9 cellular contexts compared by ENCODE assay signal in the genomic region with DNA sequence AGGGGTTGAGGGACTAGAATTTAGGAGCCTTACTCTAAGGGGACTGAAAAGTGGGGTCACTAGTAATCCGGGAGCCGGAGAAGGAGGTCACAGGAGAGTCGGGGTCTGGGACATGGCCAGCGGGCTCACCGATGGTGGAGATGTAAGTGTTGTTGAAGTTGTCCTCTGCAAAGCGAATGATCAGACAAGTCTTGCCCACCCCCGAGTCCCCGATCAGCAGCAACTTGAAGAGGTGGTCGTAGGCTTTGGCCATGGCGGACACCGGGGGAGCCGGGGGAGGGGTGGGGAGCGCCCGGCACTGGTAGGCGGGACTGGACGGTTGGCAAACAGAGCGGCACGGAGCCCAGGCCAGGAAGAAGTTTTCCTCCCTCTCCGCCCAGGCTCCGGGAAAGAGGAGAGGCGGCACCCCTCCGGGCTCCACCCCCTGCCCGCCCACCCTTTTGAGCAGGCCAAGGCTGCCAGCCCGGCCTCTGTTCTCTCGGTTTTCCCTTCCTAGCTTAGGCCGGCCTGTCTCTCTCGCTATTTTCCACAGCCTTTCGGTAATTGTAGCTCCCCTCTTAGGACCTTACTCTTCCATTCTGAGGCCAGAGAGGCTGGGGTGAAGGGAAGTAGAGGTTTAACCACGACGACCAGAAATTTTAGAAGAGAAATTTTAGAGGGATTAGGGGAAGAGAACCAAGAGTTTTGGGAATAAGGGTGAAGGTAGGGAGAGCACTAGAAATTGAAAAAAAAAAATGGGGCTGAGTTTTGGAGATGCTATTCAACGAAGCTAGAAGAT. TPM values are rescaled to one million over a fixed set of nuclear protein-coding genes. Genes with fewer than 3 reads are reported as not detected.
DNase-seq lines count a peak whose midpoint lies in the region; FAIRE-seq and TF ChIP-seq lines count a peak whose summit lies in the region.
"Had no signal": no experiment of that assay in that cellular context is flagged by ENCODE, and none has a peak within 500 bp of the region (broad histone marks: within the 10 kb centered on the region; RNA-seq: fewer than 3 reads in every experiment).

Gene RAB13, minus strand, starts transcription at position 356 of the 778 bp plus-strand sequence. Its CDS starts 103 bp downstream, at position 253.

- H3K4me3 ChIP-seq in SK-N-SH (ENCODE audit: low read depth in 2 of 2, low read length in 1 of 2) (peak within 1 kb of the TSS; percentile 81 to 90), H1 (ENCODE audit: extremely low read depth in 1 of 4, insufficient read depth in 2 of 4, low read depth in 3 of 4, low read length in 4 of 4) (peak within 1 kb of the TSS; percentile 83 to 93 (median 90)), lower leg skin (ENCODE audit: low read depth, poor library complexity, severe bottlenecking) (peak within 1 kb of the TSS; percentile 40), subcutaneous abdominal adipose tissue (ENCODE audit: low read depth in 1 of 5, low read length in 5 of 5) (peak within 1 kb of the TSS; percentile 74 to 93 (median 80))

- peak within 1 kb of the TSS; percentile 70 for H3K56ac ChIP-seq in H1 (replicated peaks; ENCODE audit: insufficient read length, low read depth, low read length)

- POLR2A ChIA-PET in SK-N-SH (lab: Yijun Ruan, JAX) = interaction anchor here (0.7 to 2.7 kb wide), 6 partner anchors 9 to 211 kb away, joined by 3 to 17 read pairs (median 6); partner anchors contain the start of genes CREB3L4, CRTC2, JTB and SLC27A3
- POLR2A ChIA-PET in H1 (lab: Charles Lee; ENCODE audit: partially characterized antibody) = interaction anchor here (0.9 to 13.2 kb wide), 16 partner anchors 9 to 211 kb away, joined by 3 to 454 read pairs (median 4); partner anchors contain the start of genes CREB3L4, CRTC2, DENND4B and JTB

- H3F3A ChIP-seq in SK-N-SH (replicated peaks; ENCODE audit: insufficient read depth) = peaks cover 19% of the 10 kb centered on the region

- no peaks in the 10 kb centered on the region for H3K9me2 ChIP-seq in SK-N-SH

- H3K14ac ChIP-seq in H1 (ENCODE audit: insufficient read length) = no peak within 1 kb of the TSS

- peak within 1 kb of the TSS; percentile 64 for H3K18ac ChIP-seq in H1 (ENCODE audit: extremely low read depth, low read length)

- peak within 1 kb of the TSS; percentile 90 for H2AFZ ChIP-seq in SK-N-SH (ENCODE audit: low read depth)
- H2AFZ ChIP-seq in H1 (ENCODE audit: low read length) = peak within 1 kb of the TSS; percentile 81

- peak within 1 kb of the TSS; percentile 38 for H4K91ac ChIP-seq in H1 (replicated peaks; ENCODE audit: insufficient read length, low read length)

- H3K27ac ChIP-seq in SK-N-SH (ENCODE audit: low read depth in 2 of 2, low read length in 1 of 2) = peak within 1 kb of the TSS; percentile 86 to 94
- peak within 1 kb of the TSS; percentile 74 for H3K27ac ChIP-seq in H1 (ENCODE audit: low read depth, low read length)
- H3K27ac ChIP-seq in subcutaneous abdominal adipose tissue (ENCODE audit: low read depth, low read length) = peak within 1 kb of the TSS; percentile 91

- TF ChIP-seq POLR2A in H1 (IDR thresholded peaks at IDR 0.05; ENCODE audit: control extremely low read depth in 1 of 2, low read depth in 2 of 2, low read length in 2 of 2) (peak in 1 of 2 experiments; percentile 53), lower leg skin (IDR thresholded peaks at IDR 0.05) (no peak)

- H2BK120ac ChIP-seq in H1 (replicated peaks; ENCODE audit: low read depth, low read length) = no peak within 1 kb of the TSS

- no peak for TF ChIP-seq CTCF in SK-N-SH (IDR thresholded peaks at IDR 0.05)
- TF ChIP-seq CTCF in H1 (IDR thresholded peaks at IDR 0.05; ENCODE audit: control extremely low read depth in 1 of 3, insufficient read depth in 1 of 3, low read depth in 1 of 3, low read length in 3 of 3) = no peak
- peak in 1 of 3 donors; percentile 11 for TF ChIP-seq CTCF in lower leg skin (IDR thresholded peaks at IDR 0.05)

- H3K36me3 ChIP-seq in SK-N-SH (replicated peaks in 1 of 2; ENCODE audit: control insufficient read depth in 1 of 2, insufficient read depth in 2 of 2, low read length in 1 of 2) (peaks cover 11 to 25% of the 10 kb centered on the region in 2 experiments), H1 (ENCODE audit: control insufficient read depth in 2 of 4, insufficient read depth in 4 of 4, low read length in 3 of 4) (peaks cover 5 to 30% (median 22%) of the 10 kb centered on the region in 4 experiments; a peak in 7 of 8 replicates), subcutaneous abdominal adipose tissue (ENCODE audit: control insufficient read depth in 5 of 5, insufficient read depth in 5 of 5, low read length in 5 of 5) (peaks cover 0 to 15% (median 9%) of the 10 kb centered on the region in 5 donors)

- WGBS in SK-N-SH (ENCODE audit: low lambda C conversion rate) = 3% methylated on average over 27 of the region's 31 CpGs
- 5% methylated on average over 22 of the region's 31 CpGs; no CpG with 5 or more reads in 1 of the 2 experiments for WGBS in H1 (ENCODE audit: extremely low coverage in 1 of 2, insufficient coverage in 1 of 2, insufficient read length in 1 of 2, insufficient replicate concordance in 2 of 2, low coverage in 1 of 2, low lambda C conversion rate in 2 of 2, missing lambda C conversion rate in 1 of 2), 2 experiments
- WGBS in lower leg skin, 2 donors = 2 to 4% methylated on average over 28 to 31 of the region's 31 CpGs

- peak within 1 kb of the TSS; percentile 92 for H4K5ac ChIP-seq in H1 (ENCODE audit: insufficient read length, low read depth, low read length)

- H2BK15ac ChIP-seq in H1 (ENCODE audit: low read length) = peak within 1 kb of the TSS; percentile 81; the same call in 1 of the 2 replicates

- H4K8ac ChIP-seq in H1 (ENCODE audit: extremely low read depth, insufficient read depth, low read length) = no peak within 1 kb of the TSS

- TF ChIP-seq RAD21 in SK-N-SH (IDR thresholded peaks at IDR 0.05; ENCODE audit: low read length) (no peak), H1 (IDR thresholded peaks at IDR 0.05 in 1 of 2, conservative IDR thresholded peaks at IDR 0.05 in 1 of 2; ENCODE audit: low read depth in 2 of 2, low read length in 2 of 2) (no peak)

- TF ChIP-seq EP300 in SK-N-SH (IDR thresholded peaks at IDR 0.05; ENCODE audit: borderline replicate concordance in 1 of 2, low read depth in 1 of 2, low read length in 1 of 2) (no peak), H1 (IDR thresholded peaks at IDR 0.05; ENCODE audit: borderline replicate concordance in 1 of 2, low read depth in 2 of 2, low read length in 2 of 2) (no peak)

- no peaks in the 10 kb centered on the region for H4K20me1 ChIP-seq in SK-N-SH (ENCODE audit: insufficient read depth)
- peaks cover 0 to 4% of the 10 kb centered on the region in 2 experiments for H4K20me1 ChIP-seq in H1 (replicated peaks in 1 of 2; ENCODE audit: control insufficient read depth in 1 of 2, insufficient read depth in 2 of 2, low read length in 2 of 2)

- no peaks in the 10 kb centered on the region for H3K9me3 ChIP-seq in SK-N-SH
- no peaks in the 10 kb centered on the region for H3K9me3 ChIP-seq in H1 (ENCODE audit: insufficient read depth in 2 of 2, low read depth in 1 of 2, low read length in 1 of 2)
- no peaks in the 10 kb centered on the region for H3K9me3 ChIP-seq in subcutaneous abdominal adipose tissue (ENCODE audit: control insufficient read depth in 5 of 5, low read length in 5 of 5)

- H3K23ac ChIP-seq in H1 (ENCODE audit: insufficient read length) = no peak within 1 kb of the TSS

- H3K4me1 ChIP-seq in SK-N-SH (ENCODE audit: control insufficient read depth in 1 of 2, insufficient read depth in 2 of 2, low read depth in 1 of 2, low read length in 1 of 2) = peaks cover 15 to 16% of the 10 kb centered on the region in 2 experiments
- H3K4me1 ChIP-seq in H1 (replicated peaks in 1 of 4; ENCODE audit: control insufficient read depth in 3 of 4, insufficient read depth in 4 of 4, low read length in 3 of 4) = peaks cover 0 to 10% (median 9%) of the 10 kb centered on the region in 4 experiments; a peak in 5 of 7 replicates
- peaks cover 6 to 34% (median 27%) of the 10 kb centered on the region in 5 donors for H3K4me1 ChIP-seq in subcutaneous abdominal adipose tissue (ENCODE audit: control insufficient read depth in 5 of 5, insufficient read depth in 5 of 5, low read length in 5 of 5)

- H2BK12ac ChIP-seq in H1 (ENCODE audit: low read depth, low read length) = 0 out of 2 replicates have a peak within 1 kb of the TSS, but pooled peaks have one; percentile 5

- H3K79me1 ChIP-seq in H1 (ENCODE audit: low read depth, low read length) = 0 out of 2 replicates have a peak, but pooled peaks cover 3% of the 10 kb centered on the region

- no peak for FAIRE-seq in H1 (lab: Jason Lieb, UNC)
- FAIRE-seq: islet of Langerhans had no signal

- intact Hi-C loops in lower leg skin (cut with DNase I; ENCODE audit: low total_unique reads) = loop anchor here (2.0 to 10.0 kb wide), 3 partner anchors 39 to 471 kb away; partner anchors contain the start of gene DENND4B

- H3K27me3 ChIP-seq in SK-N-SH (ENCODE audit: insufficient read depth) (no peaks in the 10 kb centered on the region), H1 (replicated peaks in 1 of 4; ENCODE audit: control insufficient read depth in 3 of 4, extremely low read depth in 1 of 4, insufficient read depth in 3 of 4, low read length in 3 of 4) (no peaks in the 10 kb centered on the region), subcutaneous abdominal adipose tissue (ENCODE audit: control insufficient read depth in 5 of 5, insufficient read depth in 4 of 5, low read length in 5 of 5) (no peaks in the 10 kb centered on the region)

- H3K9ac ChIP-seq in SK-N-SH (peak within 1 kb of the TSS; percentile 86), H1 (replicated peaks in 1 of 4; ENCODE audit: extremely low read depth in 1 of 4, low read depth in 3 of 4, low read length in 3 of 4) (peak within 1 kb of the TSS; percentile 61 to 90 (median 80)), subcutaneous abdominal adipose tissue (ENCODE audit: low read length in 5 of 5) (peak within 1 kb of the TSS; percentile 22 to 93 (median 90))

- DNase-seq in Daoy (ENCODE audit: low read depth) = peak; percentile 94
- peak; percentile 92 for DNase-seq in LoVo (ENCODE audit: low spot score)
- peak; percentile 92 for DNase-seq in SK-N-SH
- peak in 1 of 2 experiments; percentile 86 for DNase-seq in H1 (ENCODE audit: low read depth in 1 of 2, low spot score in 2 of 2)
- DNase-seq in lower leg skin (ENCODE audit: low spot score in 2 of 2) = peak; percentile 84 to 97
- DNase-seq in central memory CD4-positive, alpha-beta T cell = no peak
- DNase-seq in GDM1 (lab: John Stamatoyannopoulos, UW) = no peak

- no peak within 1 kb of the TSS for H2BK20ac ChIP-seq in H1 (ENCODE audit: low read length)

- H3K79me2 ChIP-seq in SK-N-SH (ENCODE audit: insufficient read depth) (peaks cover 31% of the 10 kb centered on the region), H1 (ENCODE audit: control insufficient read depth in 1 of 2, insufficient read depth in 2 of 2, low read length in 2 of 2) (peaks cover 0 to 25% of the 10 kb centered on the region in 2 experiments; a peak in 3 of 4 replicates)

- peak within 1 kb of the TSS; percentile 99 for H3K4me2 ChIP-seq in SK-N-SH
- H3K4me2 ChIP-seq in H1 (ENCODE audit: insufficient read depth in 1 of 2, low read depth in 2 of 2, low read length in 2 of 2) = peak within 1 kb of the TSS; percentile 96 to 100

- no peak within 1 kb of the TSS for H2AK5ac ChIP-seq in H1 (ENCODE audit: low read depth, low read length)

- H3K4ac ChIP-seq in H1 (replicated peaks; ENCODE audit: insufficient read length, low read depth, low read length) = peak within 1 kb of the TSS; percentile 85

- H2BK5ac ChIP-seq in H1 (ENCODE audit: low read depth, low read length) = peak within 1 kb of the TSS; percentile 60

- CTCF ChIA-PET in SK-N-SH (lab: Yijun Ruan, JAX) = interaction anchor here (0.6 to 4.9 kb wide), 45 partner anchors 11 to 470 kb away, joined by 3 to 68 read pairs (median 6); partner anchors contain the start of genes CHTOP, CREB3L4, CRTC2 and DENND4B
- CTCF ChIA-PET in H1 (lab: Charles Lee; ENCODE audit: partially characterized antibody) = interaction anchor here (0.6 to 3.9 kb wide), 35 partner anchors 8 to 357 kb away, joined by 3 to 31 read pairs (median 4); partner anchors contain the start of genes CREB3L4, DENND4B, GATAD2B and JTB

- peaks cover 11% of the 10 kb centered on the region for H3K23me2 ChIP-seq in H1 (ENCODE audit: low read depth, low read length)

RNA-seq across cellular contexts. Expression of gene RAB13, which starts in this region (rescaled TPM):
- 56.3 and 59.5 TPM in 2 replicates for total RNA-seq in Daoy (2014; rRNA removed; shearing (Covaris generic))
- polyA plus RNA-seq in SK-N-SH (2012; rRNA removed) (156 and 164 TPM in 2 replicates), H1 (2011; rRNA removed) (65.7 and 70.5 TPM in 2 replicates)
- polyA plus RNA-seq in SK-N-SH (2012; cell fraction: cytosol; rRNA removed) = 226 and 274 TPM in 2 replicates
- 20.4 and 29.1 TPM in 2 replicates for polyA plus RNA-seq in SK-N-SH (2012; cell fraction: nucleus; rRNA removed)
- total RNA-seq in H1 (2021; fragmentation: NEBNext Ultra II Directional; extraction: Animal tissue kit (Norgen Biotek cat#: 25700)) = 157 TPM in 2 replicates
- 138 TPM for polyA plus RNA-seq in H1 (2011; cell fraction: cytosol; rRNA removed)
- polyA plus RNA-seq in H1 (2011; cell fraction: nucleus; rRNA removed) = 35.3 TPM
- 307 to 384 TPM (median 313 TPM) in 4 replicates for polyA plus RNA-seq in H1 (2012, experiment 1 of 2)
- polyA plus RNA-seq in H1 (2012, experiment 2 of 2) = 65.2 TPM
- 337 TPM for polyA plus RNA-seq in H1 (2013, experiment 1 of 2)
- 337 TPM for polyA plus RNA-seq in H1 (2013, experiment 2 of 2)
- 38.0 and 54.5 TPM in 2 replicates for polyA minus RNA-seq in H1 (2011; rRNA and poly(A)+ RNA removed)
- polyA minus RNA-seq in H1 (2011; cell fraction: cytosol; rRNA and poly(A)+ RNA removed) = 34.3 TPM
- polyA minus RNA-seq in H1 (2011; cell fraction: nucleus; rRNA and poly(A)+ RNA removed) = 27.7 TPM
- total RNA-seq in lower leg skin = 10 to 100 TPM; 15.6 to 29.4 (median 25.4) TPM

Comparison
In these comparisons a context has a peak if more than half of its experiments do, and no peak if none do; other contexts are left out.
1. DNase-seq: peak in Daoy (single experiment), LoVo (single experiment), SK-N-SH (single experiment) and lower leg skin (2 of 2); none in central memory CD4-positive, alpha-beta T cell (single experiment) and GDM1 (single experiment).
2. Peak in every context shown above with its lines, with median percentiles within 50 percentile points of each other: H3K27ac ChIP-seq, H3K4me3 ChIP-seq and H3K9ac ChIP-seq.